In genomic region chr9:128998462-128998861, GRCh38 we compare ENCODE assay signal across 24 cellular contexts.
"Had no signal": no experiment of that assay in that cellular context is flagged by ENCODE, and none has a peak within 500 bp of the region (broad histone marks: within the 10 kb centered on the region; RNA-seq: fewer than 3 reads in every experiment).

No MANE protein-coding gene starts in this region.

- DNase-seq: dermis blood vessel endothelial cell; effector memory CD4-positive, alpha-beta T cell; foreskin fibroblast; gastrocnemius medialis; mesendoderm; midbrain; naive thymus-derived CD4-positive, alpha-beta T cell; nucleus accumbens; psoas muscle; right cardiac atrium; stimulated activated CD4-positive, alpha-beta T cell treated with anti-CD3 and anti-CD28 coated beads, Interleukin-2, amount 100 ng/mL, for 24 hours; stimulated activated CD4-positive, alpha-beta T cell treated with anti-CD3 and anti-CD28 coated beads, Interleukin-4, amount 100 ng/mL, for 24 hours; transverse colon; upper lobe of right lung; uterus had no signal

- ATAC-seq: gastrocnemius medialis; left lobe of liver; naive thymus-derived CD4-positive, alpha-beta T cell; psoas muscle; right cardiac atrium; stimulated activated effector memory CD8-positive, alpha-beta T cell treated with anti-CD3 and anti-CD28 coated beads, Interleukin-12 subunit alpha, Interleukin-12 subunit beta, amount 100 ng/mL, for 72 hours; upper lobe of right lung had no signal

- H3K9me3 Mint-ChIP-seq: nephron; neural progenitor cell; stimulated activated effector memory CD8-positive, alpha-beta T cell treated with anti-CD3 and anti-CD28 coated beads, Interleukin-12 subunit alpha, Interleukin-12 subunit beta, amount 100 ng/mL, for 72 hours; stimulated activated naive CD8-positive, alpha-beta T cell treated with anti-CD3 and anti-CD28 coated beads, Interleukin-15, Interleukin-2, amounts not matched to agents 100 ng/mL and 50 ng/mL, for 24 hours had no signal

- H3K27me3 Mint-ChIP-seq: naive thymus-derived CD4-positive, alpha-beta T cell; stimulated activated naive CD8-positive, alpha-beta T cell treated with anti-CD3 and anti-CD28 coated beads, Interleukin-15, Interleukin-2, amounts not matched to agents 100 ng/mL and 50 ng/mL, for 24 hours had no signal

- H3K4me1 Mint-ChIP-seq: nephron; neural progenitor cell; stimulated activated effector memory CD8-positive, alpha-beta T cell treated with anti-CD3 and anti-CD28 coated beads, Interleukin-12 subunit alpha, Interleukin-12 subunit beta, amount 100 ng/mL, for 72 hours had no signal

- H3K27ac ChIP-seq: coronary artery, gastrocnemius medialis, neural progenitor cell, psoas muscle, sigmoid colon, suprapubic skin, transverse colon, upper lobe of right lung, uterus had no signal

- H3K27ac Mint-ChIP-seq: nephron; neural progenitor cell; stimulated activated effector memory CD8-positive, alpha-beta T cell treated with anti-CD3 and anti-CD28 coated beads, Interleukin-12 subunit alpha, Interleukin-12 subunit beta, amount 100 ng/mL, for 72 hours; stimulated activated naive CD8-positive, alpha-beta T cell treated with anti-CD3 and anti-CD28 coated beads, Interleukin-15, Interleukin-2, amounts not matched to agents 100 ng/mL and 50 ng/mL, for 24 hours had no signal

- H3K4me3 ChIP-seq: coronary artery, gastrocnemius medialis, lung, neural progenitor cell, psoas muscle, sigmoid colon, suprapubic skin, transverse colon, upper lobe of right lung, uterus had no signal

- H3K4me3 Mint-ChIP-seq: naive thymus-derived CD4-positive, alpha-beta T cell; nephron; neural progenitor cell; stimulated activated effector memory CD8-positive, alpha-beta T cell treated with anti-CD3 and anti-CD28 coated beads, Interleukin-12 subunit alpha, Interleukin-12 subunit beta, amount 100 ng/mL, for 72 hours; stimulated activated naive CD8-positive, alpha-beta T cell treated with anti-CD3 and anti-CD28 coated beads, Interleukin-15, Interleukin-2, amounts not matched to agents 100 ng/mL and 50 ng/mL, for 24 hours had no signal
